ENCODE assay signal across 1 cellular context in genomic region chr19:51108066-51108804, GRCh38.
A peak's percentile ranks its signal among the peaks of the same experiment; 100 is the strongest.
TF ChIP-seq lines count a peak whose summit lies in the region.

Gene CTU1, minus strand, starts transcription at chr19:51108409. Its CDS starts 3,840 bp downstream, at chr19:51104569.

TF ChIP-seq in HepG2, 621 proteins besides CTCF, POLR2A, EP300 and RAD21 (continued from another document and continues in another):
- 0 out of 2 replicates have a peak, but pooled peaks have one; percentile 53 for TF ChIP-seq ZBTB25 (CRISPR knock-in tag; IDR thresholded peaks at IDR 0.05)
- TF ChIP-seq XRCC5 (optimal IDR thresholded peaks at IDR 0.05; ENCODE audit: low read length) = peak; percentile 32
- TF ChIP-seq ZNF646 (CRISPR knock-in tag; IDR thresholded peaks at IDR 0.05) = no peak
- TF ChIP-seq KDM6A (CRISPR knock-in tag; IDR thresholded peaks at IDR 0.05; ENCODE audit: low read depth) = no peak
- TF ChIP-seq ZNF264 (CRISPR knock-in tag; IDR thresholded peaks at IDR 0.05) = peak; percentile 5; the same call in 1 of the 2 replicates
- TF ChIP-seq HNF1B (CRISPR knock-in tag; IDR thresholded peaks at IDR 0.05) = peak; percentile 91
- no peak for TF ChIP-seq ZNF777 (CRISPR knock-in tag; IDR thresholded peaks at IDR 0.05)
- TF ChIP-seq CREBL2 (CRISPR knock-in tag; IDR thresholded peaks at IDR 0.05; ENCODE audit: borderline replicate concordance) = no peak
- TF ChIP-seq ZNF33A (CRISPR knock-in tag; IDR thresholded peaks at IDR 0.05; ENCODE audit: borderline replicate concordance) = no peak
- TF ChIP-seq HNF1A (IDR thresholded peaks at IDR 0.05; ENCODE audit: low read depth) = no peak
- TF ChIP-seq HNF1A (CRISPR knock-in tag; IDR thresholded peaks at IDR 0.05; ENCODE audit: borderline replicate concordance) = no peak
- peak; percentile 73; the same call in 1 of the 2 replicates for TF ChIP-seq ARNT2 (CRISPR knock-in tag; IDR thresholded peaks at IDR 0.05; ENCODE audit: low read depth)
- no peak for TF ChIP-seq JDP2 (CRISPR knock-in tag; IDR thresholded peaks at IDR 0.05; ENCODE audit: borderline replicate concordance)
- no peak for TF ChIP-seq ZNF3 (CRISPR knock-in tag; IDR thresholded peaks at IDR 0.05)
- TF ChIP-seq ZNF383 (CRISPR knock-in tag; IDR thresholded peaks at IDR 0.05; ENCODE audit: borderline replicate concordance) = no peak
- no peak for TF ChIP-seq SATB2 (CRISPR knock-in tag; IDR thresholded peaks at IDR 0.05)
- TF ChIP-seq ZNF530 (CRISPR knock-in tag; IDR thresholded peaks at IDR 0.05; ENCODE audit: low read depth) = no peak
- TF ChIP-seq REST (IDR thresholded peaks at IDR 0.05; ENCODE audit: borderline replicate concordance in 1 of 2, low read depth in 1 of 2, low read length in 2 of 2) = no peak
- TF ChIP-seq ZFP1 (CRISPR knock-in tag; IDR thresholded peaks at IDR 0.05) = no peak
- no peak; the same call in 1 of the 2 replicates for TF ChIP-seq MTERF4 (CRISPR knock-in tag; IDR thresholded peaks at IDR 0.05)
- no peak for TF ChIP-seq BCL6 (CRISPR knock-in tag; IDR thresholded peaks at IDR 0.05)
- TF ChIP-seq ZNF362 (CRISPR knock-in tag; IDR thresholded peaks at IDR 0.05; ENCODE audit: borderline replicate concordance) = no peak
- TF ChIP-seq ZZZ3 (CRISPR knock-in tag; IDR thresholded peaks at IDR 0.05; ENCODE audit: borderline replicate concordance) = peak; percentile 80; the same call in 1 of the 2 replicates
- TF ChIP-seq ZNF710 (CRISPR knock-in tag; IDR thresholded peaks at IDR 0.05; ENCODE audit: borderline replicate concordance) = no peak; the same call in 1 of the 2 replicates
- no peak for TF ChIP-seq SP1 (IDR thresholded peaks at IDR 0.05)
- TF ChIP-seq SP1 (CRISPR knock-in tag; IDR thresholded peaks at IDR 0.05) = 0 out of 2 replicates have a peak, but pooled peaks have one; percentile 12
- TF ChIP-seq ZNF329 (CRISPR knock-in tag; IDR thresholded peaks at IDR 0.05; ENCODE audit: low read depth) = no peak
- TF ChIP-seq GLMP (CRISPR knock-in tag; IDR thresholded peaks at IDR 0.05; ENCODE audit: borderline replicate concordance) = no peak
- TF ChIP-seq ZC3H4 (CRISPR knock-in tag; IDR thresholded peaks at IDR 0.05; ENCODE audit: borderline replicate concordance) = no peak
- no peak for TF ChIP-seq NRL (CRISPR knock-in tag; IDR thresholded peaks at IDR 0.05; ENCODE audit: borderline replicate concordance)
